8 cellular contexts compared by ENCODE assay signal in genomic region chr19:6744381-6745288, GRCh38. TPM values are rescaled to one million over a fixed set of nuclear protein-coding genes. Genes with fewer than 3 reads are reported as not detected.
A peak's percentile ranks its signal among the peaks of the same experiment; 100 is the strongest.
DNase-seq lines count a peak whose midpoint lies in the region; ATAC-seq, FAIRE-seq and TF ChIP-seq lines count a peak whose summit lies in the region.

No MANE protein-coding gene starts in this region.

- H3K79me1 ChIP-seq in trophoblast cell (ENCODE audit: low read length) = peaks cover 31% of the 10 kb centered on the region

- H2AFZ ChIP-seq in trophoblast cell (ENCODE audit: insufficient read depth, low read length, poor library complexity) = peak overlapping the region; percentile 35

- TF ChIP-seq CTCF in gastroesophageal sphincter (IDR thresholded peaks at IDR 0.05) (peak in 2 of 4 experiments; percentile 21 to 22), D721Med (IDR thresholded peaks at IDR 0.05; ENCODE audit: insufficient read depth, missing control alignments) (no peak)

- H3K4ac ChIP-seq in trophoblast cell (ENCODE audit: low read depth, low read length) = peak overlapping the region; percentile 53

- no peak overlapping the region for H3K23ac ChIP-seq in trophoblast cell (ENCODE audit: low read length)

- no peak overlapping the region for H2AK5ac ChIP-seq in trophoblast cell (ENCODE audit: low read length)

- peaks cover 18% of the 10 kb centered on the region for H3K79me2 ChIP-seq in trophoblast cell (ENCODE audit: control insufficient read depth, insufficient read depth, low read length, poor library complexity)

- peak overlapping the region; percentile 2 for H2BK5ac ChIP-seq in trophoblast cell (ENCODE audit: low read depth, low read length, poor library complexity)

- TF ChIP-seq POLR2A in gastroesophageal sphincter (IDR thresholded peaks at IDR 0.05) = no peak

- TF ChIP-seq EP300 in gastroesophageal sphincter (IDR thresholded peaks at IDR 0.05) = no peak

- H4K91ac ChIP-seq in trophoblast cell (ENCODE audit: low read depth, low read length) = peak overlapping the region; percentile 70

- H3K4me1 ChIP-seq in SJCRH30 (peaks cover 14% of the 10 kb centered on the region), gastroesophageal sphincter (peaks cover 3 to 58% (median 23%) of the 10 kb centered on the region in 3 donors), trophoblast cell (ENCODE audit: control insufficient read depth in 1 of 2, insufficient read depth in 2 of 2, low read length in 2 of 2) (peaks cover 27 to 28% of the 10 kb centered on the region in 2 experiments)

- no peak overlapping the region for H3K9ac ChIP-seq in trophoblast cell (ENCODE audit: low read length)

- H2BK120ac ChIP-seq in trophoblast cell (ENCODE audit: insufficient read depth, low read length, poor library complexity) = peak overlapping the region; percentile 21

- H3K27me3 ChIP-seq in SJCRH30 = no peaks in the 10 kb centered on the region
- H3K27me3 ChIP-seq in gastroesophageal sphincter = no peaks in the 10 kb centered on the region
- no peaks in the 10 kb centered on the region for H3K27me3 ChIP-seq in trophoblast cell (ENCODE audit: insufficient read depth, low read length)

- FAIRE-seq in D721Med (lab: Jason Lieb, UNC) = no peak

- H3K36me3 ChIP-seq in SJCRH30 = peaks cover 40% of the 10 kb centered on the region
- peaks cover 0 to 66% of the 10 kb centered on the region in 2 donors for H3K36me3 ChIP-seq in gastroesophageal sphincter
- H3K36me3 ChIP-seq in trophoblast cell (ENCODE audit: control insufficient read depth in 1 of 2, insufficient read depth in 2 of 2, low read length in 2 of 2) = peaks cover 46 to 56% of the 10 kb centered on the region in 2 experiments

- H3K18ac ChIP-seq in trophoblast cell (ENCODE audit: low read length) = peak overlapping the region; percentile 67

- H3K14ac ChIP-seq in trophoblast cell (ENCODE audit: low read length) = peak overlapping the region; percentile 63

- ATAC-seq in gastroesophageal sphincter = peak; percentile 86
- no peak for ATAC-seq in HG03039 (IDR thresholded peaks at IDR 0.05; ENCODE audit: unreplicated experiment)

- peak overlapping the region; percentile 37 for H4K12ac ChIP-seq in trophoblast cell (ENCODE audit: low read depth, low read length)

- DNase-seq in DMS153 (lab: John Stamatoyannopoulos, UW) (peak; percentile 29), SJCRH30 (peak; percentile 89 to 91), trophoblast cell (peak; percentile 73 to 92), D721Med (ENCODE audit: insufficient read length, low spot score) (no peak), NCI-H1930 (lab: John Stamatoyannopoulos, UW) (no peak), NCI-H1436 (lab: John Stamatoyannopoulos, UW) (no peak)

- peak overlapping the region; percentile 44 for H4K8ac ChIP-seq in trophoblast cell (ENCODE audit: low read depth, low read length)

- WGBS in gastroesophageal sphincter (ENCODE audit: low coverage in 1 of 2), 2 donors = 23% methylated on average over 7 of the region's 41 CpGs; no CpG with 5 or more reads in 1 of the 2 donors
- no CpG with 5 or more reads among the region's 41 CpGs for WGBS in trophoblast cell (ENCODE audit: extremely low coverage, insufficient coverage, insufficient read length)

- H3K27ac ChIP-seq in SJCRH30 (peak overlapping the region; percentile 43), gastroesophageal sphincter (peak overlapping the region; percentile 72 to 96 (median 92)), trophoblast cell (ENCODE audit: low read depth, low read length) (peak overlapping the region; percentile 65)

- no peaks in the 10 kb centered on the region for H3K9me3 ChIP-seq in SJCRH30 (replicated peaks)
- H3K9me3 ChIP-seq in gastroesophageal sphincter = no peaks in the 10 kb centered on the region
- H3K9me3 ChIP-seq in trophoblast cell (ENCODE audit: insufficient read depth, low read depth, low read length) = peaks cover 2% of the 10 kb centered on the region

- peak overlapping the region; percentile 37 for H2BK12ac ChIP-seq in trophoblast cell (ENCODE audit: low read length)

- peak overlapping the region; percentile 19 for H3K4me2 ChIP-seq in trophoblast cell (ENCODE audit: low read length)

- no peak overlapping the region for H3K4me3 ChIP-seq in SJCRH30
- H3K4me3 ChIP-seq in gastroesophageal sphincter = peak overlapping the region in 1 of 2 donors; percentile 30
- H3K4me3 ChIP-seq in trophoblast cell (ENCODE audit: low read depth, low read length) = no peak overlapping the region

RNA-seq across cellular contexts. Expression of gene TRIP10, which starts 5.2 kb away (rescaled TPM):
- 39.3 and 40.5 TPM in 2 replicates for total RNA-seq in SJCRH30 (2014; rRNA removed; shearing (Covaris generic))
- 100 to 1,000 TPM in 3 of 4 donors, 10 to 100 TPM in 1; 94.1 to 129 (median 104) TPM for total RNA-seq in gastroesophageal sphincter
- polyA plus RNA-seq in trophoblast cell (2013) = 86.9 and 89.2 TPM in 2 replicates

RNA-seq across cellular contexts. Expression of gene GPR108, which starts 7.3 kb away (rescaled TPM):
- total RNA-seq in SJCRH30 (2014; rRNA removed; shearing (Covaris generic)) = 32.0 and 33.2 TPM in 2 replicates
- 10 to 100 TPM; 44.0 to 68.8 (median 60.1) TPM for total RNA-seq in gastroesophageal sphincter
- 45.3 and 47.5 TPM in 2 replicates for polyA plus RNA-seq in trophoblast cell (2013)

RNA-seq across cellular contexts. Expression of gene SH2D3A, which starts 22.6 kb away (rescaled TPM):
- not detected in 2 replicates for total RNA-seq in SJCRH30 (2014; rRNA removed; shearing (Covaris generic))
- total RNA-seq in gastroesophageal sphincter = 1 to 10 TPM in 2 of 4 donors, under 1 TPM in 1, not detected in 1; 0.78 to 5.8 (median 1.7) TPM
- polyA plus RNA-seq in trophoblast cell (2013) = 25.0 and 26.7 TPM in 2 replicates

RNA-seq across cellular contexts. Expression of gene C3, which starts 24.2 kb away (rescaled TPM):
- not detected in 2 replicates for total RNA-seq in SJCRH30 (2014; rRNA removed; shearing (Covaris generic))
- 100 to 1,000 TPM; 246 to 757 (median 594) TPM for total RNA-seq in gastroesophageal sphincter
- 4.5 and 5.1 TPM in 2 replicates for polyA plus RNA-seq in trophoblast cell (2013)

RNA-seq across cellular contexts. Expression of gene VAV1, which starts 27.9 kb away (rescaled TPM):
- not detected in 2 replicates for total RNA-seq in SJCRH30 (2014; rRNA removed; shearing (Covaris generic))
- 1 to 10 TPM; 2.3 to 7.8 (median 5.7) TPM for total RNA-seq in gastroesophageal sphincter
- 0.12 and 0.24 TPM in 2 replicates for polyA plus RNA-seq in trophoblast cell (2013)

Comparison
In these comparisons a context has a peak if more than half of its experiments do, and no peak if none do; other contexts are left out.
1. DNase-seq: peak in DMS153 (single experiment), SJCRH30 (2 of 2) and trophoblast cell (2 of 2); none in D721Med (single experiment), NCI-H1930 (0 of 2) and NCI-H1436 (single experiment).
2. Peak in every context shown above with its lines, with median percentiles within 50 percentile points of each other: H3K27ac ChIP-seq.